Comparison of ENCODE assay signal across 1 cellular context in genomic region chr11:797300-798092, GRCh38.
A peak's percentile ranks its signal among the peaks of the same experiment; 100 is the strongest.
TF ChIP-seq lines count a peak whose summit lies in the region.

No MANE protein-coding gene starts in this region.

TF ChIP-seq in HepG2, 621 proteins besides CTCF, POLR2A, EP300 and RAD21 (continued from another document and continues in another):
- no peak for TF ChIP-seq CREB3 (CRISPR knock-in tag; IDR thresholded peaks at IDR 0.05)
- TF ChIP-seq ZFYVE20 (CRISPR knock-in tag; IDR thresholded peaks at IDR 0.05; ENCODE audit: borderline replicate concordance, low read depth): no peak
- no peak for TF ChIP-seq ZNF75D (CRISPR knock-in tag; IDR thresholded peaks at IDR 0.05; ENCODE audit: borderline replicate concordance)
- no peak for TF ChIP-seq MBNL3 (CRISPR knock-in tag; conservative IDR thresholded peaks at IDR 0.05)
- TF ChIP-seq SIX4 (CRISPR knock-in tag; IDR thresholded peaks at IDR 0.05): no peak
- no peak for TF ChIP-seq SNAPC5 (CRISPR knock-in tag; IDR thresholded peaks at IDR 0.05; ENCODE audit: borderline replicate concordance)
- TF ChIP-seq NRL (CRISPR knock-in tag; IDR thresholded peaks at IDR 0.05; ENCODE audit: borderline replicate concordance): peak; percentile 82
- TF ChIP-seq SP2 (CRISPR knock-in tag; IDR thresholded peaks at IDR 0.05): no peak; the same call in 1 of the 2 replicates
- TF ChIP-seq TEF (CRISPR knock-in tag; IDR thresholded peaks at IDR 0.05): no peak
- no peak for TF ChIP-seq ZNF260 (CRISPR knock-in tag; IDR thresholded peaks at IDR 0.05; ENCODE audit: borderline replicate concordance, low read depth)
- no peak for TF ChIP-seq FOSL1 (CRISPR knock-in tag; IDR thresholded peaks at IDR 0.05; ENCODE audit: borderline replicate concordance)
- no peak for TF ChIP-seq ETS1 (CRISPR knock-in tag; IDR thresholded peaks at IDR 0.05)
- TF ChIP-seq EHMT2 (IDR thresholded peaks at IDR 0.05; ENCODE audit: borderline replicate concordance, low read depth, low read length): no peak
- TF ChIP-seq ZHX2 (IDR thresholded peaks at IDR 0.05; ENCODE audit: low read depth): no peak
- no peak for TF ChIP-seq ZHX2 (CRISPR knock-in tag; IDR thresholded peaks at IDR 0.05; ENCODE audit: borderline replicate concordance)
- TF ChIP-seq ZSCAN31 (CRISPR knock-in tag; IDR thresholded peaks at IDR 0.05; ENCODE audit: low read depth): peak; percentile 47; the same call in 1 of the 2 replicates
- no peak for TF ChIP-seq ZNF672 (CRISPR knock-in tag; IDR thresholded peaks at IDR 0.05)
- no peak for TF ChIP-seq ZNF775 (CRISPR knock-in tag; IDR thresholded peaks at IDR 0.05; ENCODE audit: borderline replicate concordance)
- TF ChIP-seq NONO (IDR thresholded peaks at IDR 0.05): no peak
- no peak for TF ChIP-seq NONO (CRISPR knock-in tag; conservative IDR thresholded peaks at IDR 0.05)
- 0 out of 2 replicates have a peak, but pooled peaks have one; percentile 16 for TF ChIP-seq ZNF724P (CRISPR knock-in tag; IDR thresholded peaks at IDR 0.05; ENCODE audit: borderline replicate concordance)
- TF ChIP-seq PCBP2 (optimal IDR thresholded peaks at IDR 0.05; ENCODE audit: low read depth, low read length, poor library complexity, severe bottlenecking): no peak
- TF ChIP-seq ZFP91 (CRISPR knock-in tag; IDR thresholded peaks at IDR 0.05; ENCODE audit: borderline replicate concordance): no peak
- TF ChIP-seq ESRRA (CRISPR knock-in tag; IDR thresholded peaks at IDR 0.05; ENCODE audit: low read depth): peak; percentile 69; the same call in 1 of the 2 replicates
- no peak for TF ChIP-seq EZH2 (conservative IDR thresholded peaks at IDR 0.05; ENCODE audit: low read depth, low read length)
- no peak for TF ChIP-seq FIP1L1 (IDR thresholded peaks at IDR 0.05; ENCODE audit: borderline replicate concordance, insufficient read depth, low read depth, low read length)
- TF ChIP-seq ZNF543 (CRISPR knock-in tag; IDR thresholded peaks at IDR 0.05): no peak
- no peak for TF ChIP-seq KAT7 (CRISPR knock-in tag; IDR thresholded peaks at IDR 0.05; ENCODE audit: borderline replicate concordance)
- no peak for TF ChIP-seq MLXIP (CRISPR knock-in tag; IDR thresholded peaks at IDR 0.05; ENCODE audit: borderline replicate concordance)
- no peak for TF ChIP-seq STAT6 (CRISPR knock-in tag; IDR thresholded peaks at IDR 0.05; ENCODE audit: borderline replicate concordance)
- TF ChIP-seq ZNF326 (CRISPR knock-in tag; IDR thresholded peaks at IDR 0.05; ENCODE audit: borderline replicate concordance): no peak
- 0 out of 2 replicates have a peak, but pooled peaks have one; percentile 24 for TF ChIP-seq ZNF609 (CRISPR knock-in tag; IDR thresholded peaks at IDR 0.05; ENCODE audit: borderline replicate concordance)
- TF ChIP-seq REPIN1 (CRISPR knock-in tag; IDR thresholded peaks at IDR 0.05; ENCODE audit: borderline replicate concordance, low read depth): no peak
- no peak for TF ChIP-seq HOXA9 (CRISPR knock-in tag; IDR thresholded peaks at IDR 0.05; ENCODE audit: borderline replicate concordance)
- peak; percentile 2; the same call in 1 of the 2 replicates for TF ChIP-seq HOXA3 (CRISPR knock-in tag; IDR thresholded peaks at IDR 0.05)
- TF ChIP-seq ZNF780A (CRISPR knock-in tag; IDR thresholded peaks at IDR 0.05): no peak
- TF ChIP-seq ZNF776 (CRISPR knock-in tag; IDR thresholded peaks at IDR 0.05): no peak
- no peak for TF ChIP-seq KDM4B (CRISPR knock-in tag; IDR thresholded peaks at IDR 0.05)
- TF ChIP-seq RBM22 (optimal IDR thresholded peaks at IDR 0.05; ENCODE audit: low read length): no peak
- TF ChIP-seq ZKSCAN5 (CRISPR knock-in tag; IDR thresholded peaks at IDR 0.05): no peak
- TF ChIP-seq ARNT (IDR thresholded peaks at IDR 0.05): no peak
- no peak for TF ChIP-seq MED13 (CRISPR knock-in tag; IDR thresholded peaks at IDR 0.05)
